34 cellular contexts compared by ENCODE assay signal in the genomic region with DNA sequence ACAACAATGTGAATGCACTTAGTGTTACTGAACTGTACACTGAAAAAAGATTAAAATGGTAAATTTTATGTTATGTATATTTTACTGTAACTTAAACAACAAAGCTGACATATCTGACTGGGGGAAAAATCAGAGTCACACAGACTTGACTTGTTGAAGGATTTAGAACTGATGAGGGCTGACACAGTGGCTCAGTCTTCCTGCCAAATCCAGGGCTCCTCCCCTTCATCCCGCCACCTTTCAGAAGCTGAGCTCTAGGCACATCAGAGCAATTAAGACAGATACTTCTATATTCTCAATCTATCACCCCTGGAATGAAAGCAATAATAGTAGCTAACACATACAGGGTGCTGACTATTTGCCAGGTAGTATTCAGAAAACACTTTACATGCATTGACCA. TPM values are rescaled to one million over a fixed set of nuclear protein-coding genes. Genes with fewer than 3 reads are reported as not detected.
"Had no signal": no experiment of that assay in that cellular context is flagged by ENCODE, and none has a peak within 500 bp of the region (broad histone marks: within the 10 kb centered on the region; RNA-seq: fewer than 3 reads in every experiment).

No MANE protein-coding gene starts in this region.

- ATAC-seq: activated CD4-positive, CD25-positive, alpha-beta regulatory T cell treated with anti-CD3 and anti-CD28 coated beads, Interleukin-2, amount 50 U/mL, for 24 hours; activated CD8-positive, alpha-beta T cell treated with anti-CD3 and anti-CD28 coated beads for 36 hours; activated T-cell treated with anti-CD3 and anti-CD28 coated beads, Interleukin-2, amount 50 U/mL, for 4 hours; activated T-helper 17 cell treated with anti-CD3 and anti-CD28 coated beads, Interleukin-2, amount 50 U/mL, for 72 hours; body of pancreas; gastroesophageal sphincter; T-cell had no signal

- H3K4me1 ChIP-seq: body of pancreas, colonic mucosa, esophagus squamous epithelium had no signal

- H3K9me3 ChIP-seq: body of pancreas, colonic mucosa, esophagus squamous epithelium, gastroesophageal sphincter had no signal

- H3K27me3 ChIP-seq: body of pancreas, colonic mucosa, esophagus squamous epithelium, gastroesophageal sphincter had no signal

- H3K27ac ChIP-seq: body of pancreas, colonic mucosa, epithelial cell of prostate, esophagus squamous epithelium, gastroesophageal sphincter, WERI-Rb-1 had no signal

- H3K36me3 ChIP-seq: colonic mucosa, esophagus squamous epithelium, gastroesophageal sphincter, WERI-Rb-1 had no signal

- DNase-seq: activated B cell treated with CpG ODN at 0.5 μM for 24 hours; activated CD4-positive, alpha-beta T cell treated with anti-CD3 and anti-CD28 coated beads for 48 hours; activated CD4-positive, alpha-beta T cell treated with anti-CD3 and anti-CD28 coated beads, Interleukin-2, amount 50 U/mL, for 1 hour; activated CD4-positive, alpha-beta T cell treated with anti-CD3 and anti-CD28 coated beads, Interleukin-2, amount 50 U/mL, for 48 hours; activated CD8-positive, alpha-beta memory T cell treated with anti-CD3 and anti-CD28 coated beads for 24 hours; activated CD8-positive, alpha-beta T cell treated with anti-CD3 and anti-CD28 coated beads for 36 hours; activated effector memory CD4-positive, alpha-beta T cell treated with Interleukin-2 at 50 U/mL for 16 hours; activated gamma-delta T cell treated with Interleukin-2 at 50 U/mL for 16 hours; activated naive CD4-positive, alpha-beta T cell treated with anti-CD3 and anti-CD28 coated beads, Interleukin-2, amount 50 U/mL, for 16 hours; activated naive CD4-positive, alpha-beta T cell treated with Interleukin-2 at 50 U/mL for 16 hours; activated T-cell treated with anti-CD3 and anti-CD28 coated beads, Interleukin-2, amount 50 U/mL, for 4 hours; amniotic stem cell; anterior cingulate cortex; body of pancreas; central memory CD4-positive, alpha-beta T cell; cerebellar nuclear complex; colonic mucosa; effector CD8-positive, alpha-beta T cell; esophagus squamous epithelium; foreskin melanocyte; T-cell; T1000; WERI-Rb-1 had no signal

- H3K4me3 ChIP-seq: body of pancreas, colonic mucosa, esophagus squamous epithelium, gastroesophageal sphincter had no signal

RNA-seq across cellular contexts. Expression of gene TAS2R1, which starts 27.7 kb away (rescaled TPM):
- total RNA-seq: activated B cell treated with CpG ODN at 0.5 μM for 24 hours; activated CD8-positive, alpha-beta T cell treated with anti-CD3 and anti-CD28 coated beads for 36 hours; activated T-cell treated with anti-CD3 and anti-CD28 coated beads, Interleukin-2, amount 50 U/mL, for 4 hours; activated T-helper 17 cell treated with anti-CD3 and anti-CD28 coated beads, Interleukin-2, amount 50 U/mL, for 72 hours; body of pancreas; colonic mucosa; dermis microvascular lymphatic vessel endothelial cell; endothelial cell of umbilical vein; esophagus squamous epithelium; fibroblast of lung; gastroesophageal sphincter; glomerular endothelial cell; T-cell; T-helper 2 cell treated with Interferon-gamma antibody and Interleukin-4, amounts not matched to agents 100 ng/mL and 5 ng/mL, for 36 hours had no signal
- polyA plus RNA-seq: adipose tissue, endothelial cell of umbilical vein, esophagus had no signal
